ENCODE assay signal across 11 cellular contexts in the genomic region with DNA sequence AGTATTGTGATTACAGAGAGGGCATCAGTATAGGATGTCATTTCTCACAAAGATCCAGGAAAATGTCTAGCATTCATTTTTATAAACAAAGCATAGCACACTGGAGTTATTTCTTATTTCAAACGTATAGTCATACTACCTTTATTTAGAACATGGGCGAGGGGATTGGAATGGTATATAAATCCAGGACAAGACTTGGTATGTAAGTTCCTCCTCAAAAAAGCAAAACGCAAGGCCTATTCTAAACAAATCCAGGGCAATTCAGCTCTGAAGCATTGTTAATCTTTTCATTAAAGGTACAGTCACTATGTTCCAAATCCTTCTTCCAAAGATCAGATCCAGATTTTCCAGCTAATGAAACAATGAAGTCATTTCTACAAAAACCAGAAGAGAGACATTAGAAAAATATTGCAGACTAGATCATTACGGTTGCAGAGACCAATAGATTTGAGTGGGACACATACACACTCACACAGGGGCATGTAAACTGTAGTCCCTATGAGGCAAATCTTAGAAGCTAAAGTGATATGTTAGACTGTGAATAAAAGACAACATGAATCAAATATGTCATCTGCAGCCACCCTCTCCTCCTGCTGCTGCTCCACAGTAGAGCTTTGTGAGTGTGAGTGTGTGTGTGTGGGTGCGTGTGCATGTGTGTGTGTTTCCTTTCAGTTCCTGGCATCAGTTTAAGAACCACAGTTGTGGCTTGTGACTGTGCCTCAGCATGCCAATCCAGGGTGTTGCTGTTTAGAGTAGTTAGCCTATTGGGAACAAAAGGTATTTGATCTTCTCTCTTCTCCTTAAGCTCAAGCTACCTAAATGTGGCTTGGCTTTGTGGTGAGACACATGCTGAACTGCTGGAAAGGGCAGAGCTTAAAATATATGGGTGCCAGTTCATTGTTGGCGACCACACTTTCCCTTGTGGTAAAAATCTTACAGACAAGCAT.
A peak's percentile ranks its signal among the peaks of the same experiment; 100 is the strongest.
DNase-seq lines count a peak whose midpoint lies in the region; ATAC-seq and TF ChIP-seq lines count a peak whose summit lies in the region.
"Had no signal": no experiment of that assay in that cellular context is flagged by ENCODE, and none has a peak within 500 bp of the region (broad histone marks: within the 10 kb centered on the region; RNA-seq: fewer than 3 reads in every experiment).

No MANE protein-coding gene starts in this region.

- H3K4me3 ChIP-seq in foreskin fibroblast (ENCODE audit: low read depth in 1 of 2, low read length in 2 of 2) (no peak overlapping the region), skeletal muscle cell (ENCODE audit: low read depth, low read length) (no peak overlapping the region), right lobe of liver (no peak overlapping the region)
- H3K4me3 ChIP-seq: thyroid gland had no signal

- TF ChIP-seq CTCF in foreskin fibroblast (IDR thresholded peaks at IDR 0.05; ENCODE audit: low read depth, low read length) = no peak
- TF ChIP-seq CTCF in right lobe of liver (IDR thresholded peaks at IDR 0.05) = no peak

- no peak for TF ChIP-seq POLR2A in right lobe of liver (IDR thresholded peaks at IDR 0.05)

- intact Hi-C loops in right lobe of liver (cut with DNase I) = no loop called here

- WGBS in right lobe of liver (ENCODE audit: insufficient coverage, low coverage, low lambda C conversion rate, missing lambda C conversion rate) = 40% methylated on average over 6 of the region's 6 CpGs

- H3K27me3 ChIP-seq in right lobe of liver = no peaks in the 10 kb centered on the region
- H3K27me3 ChIP-seq: thyroid gland had no signal

- no peaks in the 10 kb centered on the region for H3K9me3 ChIP-seq in right lobe of liver
- H3K9me3 ChIP-seq: thyroid gland had no signal

- H3K4me1 ChIP-seq in right lobe of liver = no peaks in the 10 kb centered on the region
- H3K4me1 ChIP-seq: thyroid gland had no signal

- no peak overlapping the region for H3K27ac ChIP-seq in right lobe of liver
- H3K27ac ChIP-seq: thyroid gland had no signal

- ATAC-seq in right lobe of liver = no peak

- no peaks in the 10 kb centered on the region for H3K36me3 ChIP-seq in right lobe of liver
- H3K36me3 ChIP-seq: thyroid gland had no signal

- DNase-seq in GM04503 (ENCODE audit: low read depth) = peak; percentile 47
- peak; percentile 14 for DNase-seq in amniotic epithelial cell (ENCODE audit: low read depth)
- DNase-seq in foreskin fibroblast = peak; percentile 53 to 73
- peak; percentile 74 for DNase-seq in skeletal muscle cell (ENCODE audit: low read depth)
- no peak for DNase-seq in NCI-H1694 (lab: John Stamatoyannopoulos, UW)
- no peak for DNase-seq in OCI-M2 (lab: John Stamatoyannopoulos, UW; ENCODE audit: unreplicated experiment)
- DNase-seq in iPS-NIHi11 (ENCODE audit: low spot score) = no peak
- no peak for DNase-seq in right lobe of liver
- DNase-seq: activated CD4-positive, alpha-beta T cell treated with anti-CD3 and anti-CD28 coated beads, Interleukin-2, amount 50 U/mL, for 48 hours; NCI-H2081 had no signal

Comparison
In these comparisons a context has a peak if more than half of its experiments do, and no peak if none do; other contexts are left out.
1. DNase-seq: peak in GM04503 (single experiment), amniotic epithelial cell (single experiment), foreskin fibroblast (2 of 2) and skeletal muscle cell (single experiment); none in NCI-H1694 (single experiment), OCI-M2 (single experiment), iPS-NIHi11 (single experiment) and right lobe of liver (0 of 3).